ENCODE assay signal across 17 cellular contexts in genomic region chr2:10548626-10549025, GRCh38.
DNase-seq lines count a peak whose midpoint lies in the region; ATAC-seq and TF ChIP-seq lines count a peak whose summit lies in the region.
"Had no signal": no experiment of that assay in that cellular context is flagged by ENCODE, and none has a peak within 500 bp of the region (broad histone marks: within the 10 kb centered on the region; RNA-seq: fewer than 3 reads in every experiment).

No MANE protein-coding gene starts in this region.

- H3K27ac Mint-ChIP-seq in HFFc6: peak overlapping the region; percentile 68; the same call in 1 of the 2 replicates
- H3K27ac Mint-ChIP-seq: activated naive CD4-positive, alpha-beta T cell treated with anti-CD3 and anti-CD28 coated beads for 36 hours; mesothelial cell of epicardium had no signal

- H3K9me3 ChIP-seq in AG04450 (ENCODE audit: control insufficient read depth, insufficient read depth, low read length): peaks cover 2% of the 10 kb centered on the region
- H3K9me3 ChIP-seq: pancreas, spleen had no signal

- peaks cover 35% of the 10 kb centered on the region for H3K4me1 Mint-ChIP-seq in HFFc6 (ENCODE audit: low read depth)

- POLR2A ChIA-PET in AG04450 (lab: Yijun Ruan, JAX): no interaction called here

- no peak overlapping the region for H3K27ac ChIP-seq in AG04450 (ENCODE audit: low read depth, low read length)
- H3K27ac ChIP-seq: cardiac muscle cell, pancreas, spleen, VCaP had no signal

- CTCF ChIA-PET in AG04450 (lab: Charles Lee): no interaction called here

- TF ChIP-seq CTCF in AG04450 (IDR thresholded peaks at IDR 0.05; ENCODE audit: low read depth, low read length): no peak
- TF ChIP-seq CTCF in HFFc6 (IDR thresholded peaks at IDR 0.05): no peak
- TF ChIP-seq CTCF in choroid plexus epithelial cell (conservative IDR thresholded peaks at IDR 0.05; ENCODE audit: low read depth, low read length): no peak

- no peak overlapping the region for H3K4me3 ChIP-seq in AG04450 (ENCODE audit: low read depth, low read length)
- peak overlapping the region; percentile 14 for H3K4me3 ChIP-seq in choroid plexus epithelial cell (ENCODE audit: low read depth, low read length)
- H3K4me3 ChIP-seq: cardiac muscle cell, pancreas, spleen had no signal

- no peaks in the 10 kb centered on the region for H3K9me3 Mint-ChIP-seq in HFFc6
- H3K9me3 Mint-ChIP-seq: activated naive CD4-positive, alpha-beta T cell treated with anti-CD3 and anti-CD28 coated beads for 36 hours; mesothelial cell of epicardium had no signal

- H3K27me3 ChIP-seq in AG04450 (ENCODE audit: control insufficient read depth, insufficient read depth, low read length): peaks cover 10% of the 10 kb centered on the region
- H3K27me3 ChIP-seq: cardiac muscle cell, pancreas had no signal

- peaks cover 5% of the 10 kb centered on the region for H3K27me3 Mint-ChIP-seq in HFFc6 (ENCODE audit: insufficient read depth)

- H3K4me3 Mint-ChIP-seq in HFFc6: peak overlapping the region; percentile 61
- H3K4me3 Mint-ChIP-seq: activated naive CD4-positive, alpha-beta T cell treated with anti-CD3 and anti-CD28 coated beads for 36 hours; mesothelial cell of epicardium had no signal

- ATAC-seq in left lobe of liver (peak; percentile 25), HG03378 (IDR thresholded peaks at IDR 0.05; ENCODE audit: unreplicated experiment) (no peak)

- H3K36me3 Mint-ChIP-seq in HFFc6 (ENCODE audit: low read depth): no peaks in the 10 kb centered on the region; the same call in 1 of the 2 replicates
- H3K36me3 Mint-ChIP-seq: mesothelial cell of epicardium had no signal

- DNase-seq in AG04450 (ENCODE audit: low read depth, low spot score) (peak; percentile 15), HFFc6 (peak; percentile 61), choroid plexus epithelial cell (ENCODE audit: low read depth) (peak; percentile 61), left lobe of liver (ENCODE audit: low spot score) (no peak), inferior parietal cortex (ENCODE audit: extremely low spot score) (no peak), NCI-H2227 treated with DMSO at 0.1 percent for 48 hours (lab: John Stamatoyannopoulos, UW) (no peak)
- DNase-seq in activated CD4-positive, alpha-beta T cell treated with anti-CD3 and anti-CD28 coated beads for 1 hour: no peak
- DNase-seq: ACHN; activated naive CD4-positive, alpha-beta T cell treated with anti-CD3 and anti-CD28 coated beads for 36 hours; MV-4-11; pancreas; spleen; substantia nigra had no signal

Comparison
In these comparisons a context has a peak if more than half of its experiments do, and no peak if none do; other contexts are left out.
1. DNase-seq: peak in AG04450 (single experiment), HFFc6 (single experiment) and choroid plexus epithelial cell (single experiment); none in left lobe of liver (single experiment), inferior parietal cortex (single experiment), NCI-H2227 treated with DMSO at 0.1 percent for 48 hours (single experiment) and activated CD4-positive, alpha-beta T cell treated with anti-CD3 and anti-CD28 coated beads for 1 hour (single experiment).